In the genomic region with DNA sequence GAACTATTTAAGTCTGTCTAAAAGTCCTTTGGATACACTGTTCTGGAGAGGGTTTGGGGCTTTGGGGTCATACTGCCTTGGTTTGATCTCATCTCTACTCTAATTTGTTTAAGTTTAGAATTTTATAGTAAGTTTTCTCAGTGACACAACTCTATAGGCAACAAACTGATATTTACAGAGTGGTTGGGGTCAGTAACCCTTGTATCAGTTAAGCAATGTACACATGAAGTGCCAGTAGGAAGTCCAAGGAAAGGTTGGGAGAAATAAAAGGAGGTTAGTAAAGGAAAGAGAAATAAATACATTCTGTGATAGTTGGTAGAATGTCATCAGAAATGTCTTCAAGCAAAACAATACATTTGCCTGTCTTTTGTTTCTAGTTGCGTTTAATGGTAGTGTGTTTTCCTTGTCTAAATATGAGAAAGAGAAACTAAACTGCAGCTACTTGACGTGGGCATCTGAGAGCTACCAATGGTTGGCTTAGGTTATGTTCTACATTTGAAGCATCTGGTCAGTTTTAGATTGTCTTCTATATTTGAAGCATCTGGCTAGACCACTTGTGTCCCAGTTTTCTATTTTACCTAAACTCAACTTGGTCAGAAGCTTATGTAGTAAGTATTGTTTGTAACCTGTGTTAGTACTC, we compare ENCODE assay signal across 1 cellular context.
TF ChIP-seq lines count a peak whose summit lies in the region.

No MANE protein-coding gene starts in this region.

TF ChIP-seq in K562, 482 proteins besides CTCF, POLR2A, EP300 and RAD21:
- 0 out of 4 replicates have a peak, but pooled peaks of 1 of the 2 experiments have one; percentile 27 for TF ChIP-seq FOXA3 (CRISPR knock-in tag; conservative IDR thresholded peaks at IDR 0.05 in 1 of 2, IDR thresholded peaks at IDR 0.05 in 1 of 2)
- no peak for TF ChIP-seq FOXO4 (CRISPR knock-in tag; IDR thresholded peaks at IDR 0.05)
TF ChIP-seq in K562: peak in this region for 1.
